Comparison of ENCODE assay signal across 27 cellular contexts in the genomic region with DNA sequence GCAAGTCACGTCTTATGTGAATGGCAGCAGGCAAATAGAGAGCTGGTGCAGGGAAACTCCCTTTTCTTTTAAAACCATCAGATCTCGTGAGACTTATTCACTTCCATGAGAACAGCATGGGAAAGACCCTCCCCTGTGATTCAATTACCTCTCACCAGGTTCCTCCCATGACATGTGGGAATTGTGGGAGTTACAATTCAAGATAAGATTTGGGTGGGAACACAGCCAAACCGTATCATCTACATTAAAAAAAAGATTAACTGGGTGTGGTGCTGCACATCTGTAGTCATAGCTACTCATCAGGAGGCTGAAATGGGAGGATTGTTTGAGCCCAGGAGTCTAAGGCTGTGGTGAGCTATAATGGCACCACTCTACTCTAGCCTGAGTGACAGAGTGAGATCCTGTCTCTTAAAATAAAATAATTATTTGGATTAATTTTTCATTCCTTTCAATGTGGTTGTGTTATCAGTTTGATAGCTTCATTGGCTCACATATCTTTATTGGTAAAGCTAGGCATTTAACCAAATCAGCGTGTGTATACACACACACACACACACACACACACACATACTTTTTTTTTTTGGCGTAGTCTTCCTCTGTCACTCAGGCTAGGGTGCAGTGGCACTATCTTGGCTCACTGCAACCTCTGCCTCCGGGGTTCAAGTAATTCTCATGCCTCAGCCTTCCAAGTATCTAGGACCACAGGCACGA. TPM values are rescaled to one million over a fixed set of nuclear protein-coding genes. Genes with fewer than 3 reads are reported as not detected.
A peak's percentile ranks its signal among the peaks of the same experiment; 100 is the strongest.
DNase-seq lines count a peak whose midpoint lies in the region; ATAC-seq, FAIRE-seq and TF ChIP-seq lines count a peak whose summit lies in the region.
"Had no signal": no experiment of that assay in that cellular context is flagged by ENCODE, and none has a peak within 500 bp of the region (broad histone marks: within the 10 kb centered on the region; RNA-seq: fewer than 3 reads in every experiment).

No MANE protein-coding gene starts in this region.

- no peak overlapping the region for H3K4me3 ChIP-seq in GM12878
- H3K4me3 ChIP-seq: PC-9, thoracic aorta had no signal

- no peak overlapping the region for H2AFZ ChIP-seq in GM12878 (ENCODE audit: control insufficient read depth, low read depth, low read length)
- H2AFZ ChIP-seq: PC-9 had no signal

- peaks cover 65 to 74% of the 10 kb centered on the region in 2 donors for H3K4me1 Mint-ChIP-seq in natural killer cell

- no peak for TF ChIP-seq POLR2A in GM12878 (IDR thresholded peaks at IDR 0.05; ENCODE audit: low read depth, low read length)

- no peak for FAIRE-seq in GM12878 (lab: Jason Lieb, UNC)
- no peak for FAIRE-seq in D721Med (lab: Jason Lieb, UNC)
- FAIRE-seq: islet of Langerhans had no signal

- peak; percentile 26 for DNase-seq in Caki2 (ENCODE audit: low read depth)
- DNase-seq in HEK293T (ENCODE audit: extremely low spot score): no peak
- no peak for DNase-seq in GM12878 (ENCODE audit: low read depth, low spot score)
- no peak for DNase-seq in natural killer cell
- DNase-seq in NCI-H82 (lab: John Stamatoyannopoulos, UW): no peak
- no peak for DNase-seq in D721Med (ENCODE audit: insufficient read length, low spot score)
- no peak for DNase-seq in GM20000 (ENCODE audit: low spot score)
- DNase-seq: activated CD4-positive, alpha-beta T cell treated with anti-CD3 and anti-CD28 coated beads, Interleukin-2, amount 50 U/mL, for 4 hours; activated CD8-positive, alpha-beta memory T cell treated with anti-CD3 and anti-CD28 coated beads, Interleukin-2, amount 50 U/mL, for 48 hours; activated effector memory CD4-positive, alpha-beta T cell treated with Interleukin-2 at 50 U/mL for 16 hours; activated naive CD8-positive, alpha-beta T cell treated with anti-CD3 and anti-CD28 coated beads, Interleukin-2, amount 50 U/mL, for 24 hours; CD4-positive, CD25-positive, alpha-beta regulatory T cell; cortex of kidney; DMS79; mammary epithelial cell; MM.1S; naive B cell; NCI-H146; PC-9; posterior cingulate gyrus; stimulated activated CD4-positive, alpha-beta T cell treated with anti-CD3 and anti-CD28 coated beads, Interleukin-2, amount 100 ng/mL, for 24 hours; stimulated activated naive B cell treated with anti-CD40 and anti-IgM and Interleukin-4, amounts not matched to agents 10 μg/mL and 1 μg/mL and 100 μg/mL, for 72 hours; WERI-Rb-1 had no signal

- in situ Hi-C loops in Caki2 (cut with HindIII; ENCODE audit: low pct_unique_long_range_greater_than_20kb, low sequenced_read_pairs) (no loop called here), GM12878 (cut with MboI) (no loop called here)

- SMC1A ChIA-PET in GM12878 (lab: Charles Lee; ENCODE audit: uncharacterized antibody, unreplicated experiment): interaction anchor here (0.6 to 2.4 kb wide), 9 partner anchors 9 to 999 kb away, joined by 3 to 8 read pairs (median 3); no protein-coding TSS in a partner anchor

- H3K27me3 ChIP-seq in GM12878 (replicated peaks in 1 of 2; ENCODE audit: control insufficient read depth in 2 of 2, insufficient read depth in 2 of 2, low read length in 1 of 2): no peaks in the 10 kb centered on the region

- no peaks in the 10 kb centered on the region; the same call in 2 of the 3 replicates for H3K9me3 ChIP-seq in GM12878 (replicated peaks; ENCODE audit: control insufficient read depth, insufficient read depth, low read length)
- H3K9me3 ChIP-seq: thoracic aorta had no signal

- no peak for TF ChIP-seq RAD21 in GM12878 (IDR thresholded peaks at IDR 0.05; ENCODE audit: insufficient read depth, low read depth, low read length)

- H3K4me1 ChIP-seq in GM12878 (ENCODE audit: control insufficient read depth, insufficient read depth, low read length): no peaks in the 10 kb centered on the region; the same call in 1 of the 2 replicates

- no peak overlapping the region for H3K9ac ChIP-seq in GM12878 (ENCODE audit: control insufficient read depth, insufficient read depth, low read length)

- POLR2A ChIA-PET in HEK293T (lab: Yijun Ruan, JAX) (no interaction called here), GM12878 (lab: Charles Lee) (interaction anchor here (0.5 to 1.4 kb wide), 3 partner anchors 17 to 30 kb away, joined by 3 to 4 read pairs (median 3); no protein-coding TSS in a partner anchor)

- RAD21 ChIA-PET in GM12878 (lab: Charles Lee; ENCODE audit: unreplicated experiment): interaction anchor here (1.0 to 1.2 kb wide), 2 partner anchors 19 to 30 kb away, joined by 3 read pairs; no protein-coding TSS in a partner anchor

- H3K4me2 ChIP-seq in GM12878 (ENCODE audit: control insufficient read depth, insufficient read depth): no peak overlapping the region
- H3K4me2 ChIP-seq: PC-9 had no signal

- BruUV-seq in GM12878 (replicated peaks; lab: Mats Ljungman, UMichigan): no TSS peak

- intact Hi-C loops in GM12878 (cut with micrococcal nuclease; ENCODE audit: unreplicated experiment) (no loop called here), natural killer cell (cut with micrococcal nuclease) (no loop called here)

- H3K27ac Mint-ChIP-seq in natural killer cell: peak overlapping the region; percentile 10 to 68
- H3K27ac Mint-ChIP-seq: activated naive CD8-positive, alpha-beta T cell treated with anti-CD3 and anti-CD28 coated beads, Interleukin-2, amount 50 U/mL, for 24 hours; stimulated activated naive B cell treated with anti-CD40 and anti-IgM and Interleukin-4, amounts not matched to agents 10 μg/mL and 1 μg/mL and 100 μg/mL, for 72 hours; T-helper 1 cell treated with Interleukin-12 subunit alpha and Interleukin-12 subunit beta and Interleukin-4 antibody, amounts not matched to agents 30 μg/mL and 1 μg/mL, for 36 hours had no signal

- H3K27ac ChIP-seq in GM12878 (ENCODE audit: control insufficient read depth, insufficient read depth): no peak overlapping the region
- H3K27ac ChIP-seq: PC-9, thoracic aorta, WERI-Rb-1 had no signal

- CTCF ChIA-PET in HEK293T (lab: Yijun Ruan, JAX): no interaction called here
- CTCF ChIA-PET in GM12878 (lab: Yijun Ruan, JAX): interaction anchor here (0.8 to 1.2 kb wide), 3 partner anchors 42 to 205 kb away, joined by 3 read pairs; no protein-coding TSS in a partner anchor

- TF ChIP-seq CTCF in GM12878 (IDR thresholded peaks at IDR 0.05 in 2 of 3, conservative IDR thresholded peaks at IDR 0.05 in 1 of 3; ENCODE audit: control insufficient read depth in 2 of 3, extremely low read depth in 1 of 3, insufficient read depth in 1 of 3, low read depth in 3 of 3, low read length in 3 of 3) (no peak), natural killer cell (IDR thresholded peaks at IDR 0.05) (no peak), D721Med (IDR thresholded peaks at IDR 0.05; ENCODE audit: insufficient read depth, missing control alignments) (no peak), GM20000 (IDR thresholded peaks at IDR 0.05; ENCODE audit: extremely low read depth, missing control alignments) (no peak)

- no peak for TF ChIP-seq EP300 in GM12878 (IDR thresholded peaks at IDR 0.05; ENCODE audit: borderline replicate concordance in 1 of 2, control insufficient read depth in 1 of 2, low read depth in 2 of 2, low read length in 2 of 2)

- WGBS in GM12878 (ENCODE audit: insufficient coverage, insufficient replicate concordance, low lambda C conversion rate, missing lambda C conversion rate): 64% methylated on average over 7 of the region's 7 CpGs

- no peaks in the 10 kb centered on the region for H3K9me3 Mint-ChIP-seq in natural killer cell
- H3K9me3 Mint-ChIP-seq: activated naive CD8-positive, alpha-beta T cell treated with anti-CD3 and anti-CD28 coated beads, Interleukin-2, amount 50 U/mL, for 24 hours; CD4-positive, CD25-positive, alpha-beta regulatory T cell; naive B cell; stimulated activated naive B cell treated with anti-CD40 and anti-IgM and Interleukin-4, amounts not matched to agents 10 μg/mL and 1 μg/mL and 100 μg/mL, for 72 hours; T-helper 1 cell treated with Interleukin-12 subunit alpha and Interleukin-12 subunit beta and Interleukin-4 antibody, amounts not matched to agents 30 μg/mL and 1 μg/mL, for 36 hours had no signal

- no peak overlapping the region for H3K4me3 Mint-ChIP-seq in natural killer cell
- H3K4me3 Mint-ChIP-seq: activated naive CD8-positive, alpha-beta T cell treated with anti-CD3 and anti-CD28 coated beads, Interleukin-2, amount 50 U/mL, for 24 hours; CD4-positive, CD25-positive, alpha-beta regulatory T cell; naive B cell; stimulated activated naive B cell treated with anti-CD40 and anti-IgM and Interleukin-4, amounts not matched to agents 10 μg/mL and 1 μg/mL and 100 μg/mL, for 72 hours; T-helper 1 cell treated with Interleukin-12 subunit alpha and Interleukin-12 subunit beta and Interleukin-4 antibody, amounts not matched to agents 30 μg/mL and 1 μg/mL, for 36 hours had no signal

- no peaks in the 10 kb centered on the region for H3K36me3 Mint-ChIP-seq in natural killer cell
- H3K36me3 Mint-ChIP-seq: naive B cell had no signal

- no peaks in the 10 kb centered on the region; a peak in 2 of 4 replicates for H3K36me3 ChIP-seq in GM12878 (ENCODE audit: control insufficient read depth in 2 of 2, insufficient read depth in 2 of 2, low read length in 1 of 2)
- H3K36me3 ChIP-seq: thoracic aorta, WERI-Rb-1 had no signal

- H4K20me1 ChIP-seq in GM12878 (ENCODE audit: control insufficient read depth, insufficient read depth): no peaks in the 10 kb centered on the region

- peaks cover 56% of the 10 kb centered on the region for H3K79me2 ChIP-seq in GM12878 (ENCODE audit: control insufficient read depth, insufficient read depth, low read length)

- ATAC-seq in GM12878 (peak; percentile 63), natural killer cell (no peak)
- ATAC-seq: activated naive CD8-positive, alpha-beta T cell treated with anti-CD3 and anti-CD28 coated beads, Interleukin-2, amount 50 U/mL, for 24 hours; HCT116; stimulated activated naive B cell treated with anti-CD40 and anti-IgM and Interleukin-4, amounts not matched to agents 10 μg/mL and 1 μg/mL and 100 μg/mL, for 72 hours had no signal

- H3K27me3 Mint-ChIP-seq in natural killer cell (ENCODE audit: low read depth in 2 of 2): no peaks in the 10 kb centered on the region
- H3K27me3 Mint-ChIP-seq: activated naive CD8-positive, alpha-beta T cell treated with anti-CD3 and anti-CD28 coated beads, Interleukin-2, amount 50 U/mL, for 24 hours; CD4-positive, CD25-positive, alpha-beta regulatory T cell; naive B cell; stimulated activated naive B cell treated with anti-CD40 and anti-IgM and Interleukin-4, amounts not matched to agents 10 μg/mL and 1 μg/mL and 100 μg/mL, for 72 hours had no signal

RNA-seq across cellular contexts. Expression of gene DENND4C, which starts 21.8 kb away (rescaled TPM):
- 22.6 and 26.6 TPM in 2 replicates for total RNA-seq in Caki2 (2014; rRNA removed; shearing (Covaris generic); ENCODE audit: low replicate concordance)
- total RNA-seq in GM12878 (2013; cell fraction: nucleolus; rRNA removed): 409 and 432 TPM in 2 replicates
- total RNA-seq in GM12878 (2014; rRNA removed) (38.7 and 46.4 TPM in 2 replicates), GM12878 (2014; rRNA removed; fragmentation: Illumina TruSeq; extraction: Trizol) (49.2 and 52.0 TPM in 2 replicates), GM12878 (2021) (26.5 and 27.5 TPM in 2 replicates), natural killer cell (100 to 1,000 TPM in 2 of 3 donors, 10 to 100 TPM in 1; 82.6 to 115 (median 100) TPM)
- polyA plus RNA-seq in GM12878 (2011; ENCODE audit: low read depth): 13.1 TPM
- polyA plus RNA-seq in GM12878 (2011; rRNA removed) (49.3 and 69.2 TPM in 2 replicates), GM12878 (2014; fragmentation: Illumina TruSeq; extraction: Trizol) (28.7 and 34.2 TPM in 2 replicates), GM12878 (2014; fragmentation: Nextera tagmentation; extraction: Ambion mirVana) (10 to 100 TPM in 1 of 2 experiments, 1 to 10 TPM in 1; 8.2 to 10.1 TPM), GM12878 (2014; rRNA removed) (17.5 and 21.8 TPM in 2 replicates), GM12878 (2016; fragmentation: Nextera tagmentation; extraction: Ambion mirVana) (10 to 100 TPM; 19.2 to 19.3 TPM)
- 24.1 and 24.2 TPM in 2 replicates for polyA plus RNA-seq in GM12878 (2011; cell fraction: cytosol; rRNA removed)
- 36.0 and 38.9 TPM in 2 replicates for polyA plus RNA-seq in GM12878 (2011; cell fraction: nucleus; rRNA removed)
- polyA plus RNA-seq in GM12878 (2012): 14.9 and 25.1 TPM in 2 replicates
- polyA minus RNA-seq in GM12878 (2011; rRNA and poly(A)+ RNA removed): 81.9 and 108 TPM in 2 replicates
- 36.1 and 38.8 TPM in 2 replicates for polyA minus RNA-seq in GM12878 (2011; cell fraction: cytosol; rRNA and poly(A)+ RNA removed)
- polyA minus RNA-seq in GM12878 (2011; cell fraction: nucleus; rRNA and poly(A)+ RNA removed): 88.1 and 107 TPM in 2 replicates
